ENCODE assay signal across 9 cellular contexts in genomic region chr2:96143231-96143847, GRCh38. TPM values are rescaled to one million over a fixed set of nuclear protein-coding genes. Genes with fewer than 3 reads are reported as not detected.
DNase-seq lines count a peak whose midpoint lies in the region; ATAC-seq and TF ChIP-seq lines count a peak whose summit lies in the region.
"Had no signal": no experiment of that assay in that cellular context is flagged by ENCODE, and none has a peak within 500 bp of the region (broad histone marks: within the 10 kb centered on the region; RNA-seq: fewer than 3 reads in every experiment).

No MANE protein-coding gene starts in this region.

- H3K36me3 ChIP-seq in GM23338 (ENCODE audit: insufficient read depth) (no peaks in the 10 kb centered on the region), MG63 (peaks cover 21% of the 10 kb centered on the region)
- H3K36me3 ChIP-seq: ascending aorta had no signal

- TF ChIP-seq CTCF in GM23338 (conservative IDR thresholded peaks at IDR 0.05; ENCODE audit: low read depth in 2 of 2), result no peak

- H3K27me3 ChIP-seq in GM23338 (ENCODE audit: insufficient read depth) (peaks cover 30% of the 10 kb centered on the region), MG63 (no peaks in the 10 kb centered on the region)
- H3K27me3 ChIP-seq: ascending aorta had no signal

- no peaks in the 10 kb centered on the region for H3K9me2 ChIP-seq in GM23338 (ENCODE audit: insufficient read depth)

- peaks cover 25% of the 10 kb centered on the region for H3K27me3 Mint-ChIP-seq in GM23338 (ENCODE audit: insufficient read depth, low read depth, poor library complexity)
- no peaks in the 10 kb centered on the region for H3K27me3 Mint-ChIP-seq in T-helper 17 cell
- H3K27me3 Mint-ChIP-seq in central memory CD8-positive, alpha-beta T cell, result no peaks in the 10 kb centered on the region
- H3K27me3 Mint-ChIP-seq in stimulated activated naive B cell treated with anti-CD40 and anti-IgM and Interleukin-4, amounts not matched to agents 10 μg/mL and 1 μg/mL and 100 μg/mL, for 72 hours, result no peaks in the 10 kb centered on the region

- H3K4me3 ChIP-seq in GM23338 (no peak overlapping the region), MG63 (no peak overlapping the region)

- H3K4me2 ChIP-seq in GM23338, result no peak overlapping the region

- no peaks in the 10 kb centered on the region for H4K20me1 ChIP-seq in GM23338 (replicated peaks; ENCODE audit: insufficient read depth)

- peaks cover 2% of the 10 kb centered on the region; the same call in 1 of the 3 replicates for H3K9me3 Mint-ChIP-seq in GM23338
- H3K9me3 Mint-ChIP-seq in central memory CD8-positive, alpha-beta T cell, result no peaks in the 10 kb centered on the region
- no peaks in the 10 kb centered on the region for H3K9me3 Mint-ChIP-seq in stimulated activated naive B cell treated with anti-CD40 and anti-IgM and Interleukin-4, amounts not matched to agents 10 μg/mL and 1 μg/mL and 100 μg/mL, for 72 hours

- H3K4me1 Mint-ChIP-seq in GM23338 (peaks cover 33% of the 10 kb centered on the region), T-helper 17 cell (peaks cover 50% of the 10 kb centered on the region)
- H3K4me1 Mint-ChIP-seq in central memory CD8-positive, alpha-beta T cell, result peaks cover 75% of the 10 kb centered on the region
- peaks cover 52 to 87% of the 10 kb centered on the region in 2 donors for H3K4me1 Mint-ChIP-seq in stimulated activated naive B cell treated with anti-CD40 and anti-IgM and Interleukin-4, amounts not matched to agents 10 μg/mL and 1 μg/mL and 100 μg/mL, for 72 hours

- DNase-seq in GM23338 (ENCODE audit: low spot score), result no peak
- DNase-seq in T-helper 17 cell, result peak in 2 of 3 donors; percentile 10 to 17
- no peak for DNase-seq in central memory CD8-positive, alpha-beta T cell (ENCODE audit: low spot score in 2 of 2)
- no peak for DNase-seq in stimulated activated naive B cell treated with anti-CD40 and anti-IgM and Interleukin-4, amounts not matched to agents 10 μg/mL and 1 μg/mL and 100 μg/mL, for 72 hours
- DNase-seq in MG63, result no peak

- H3K9me3 ChIP-seq in T-helper 17 cell (ENCODE audit: control insufficient read depth, low read length, poor library complexity, severe bottlenecking) (peaks cover 4% of the 10 kb centered on the region), MG63 (no peaks in the 10 kb centered on the region)
- H3K9me3 ChIP-seq: ascending aorta had no signal

- H3K27ac ChIP-seq in GM23338 (ENCODE audit: low read depth), result no peak overlapping the region
- H3K27ac ChIP-seq: ascending aorta had no signal

- ATAC-seq in GM23338 (no peak), T-helper 17 cell (no peak), HG03095 (IDR thresholded peaks at IDR 0.05; ENCODE audit: unreplicated experiment) (no peak), GM19395 (IDR thresholded peaks at IDR 0.05; ENCODE audit: unreplicated experiment) (no peak)
- no peak for ATAC-seq in central memory CD8-positive, alpha-beta T cell (replicated peaks; ENCODE audit: extremely low read depth, poor library complexity, severe bottlenecking)
- ATAC-seq in stimulated activated naive B cell treated with anti-CD40 and anti-IgM and Interleukin-4, amounts not matched to agents 10 μg/mL and 1 μg/mL and 100 μg/mL, for 72 hours (replicated peaks), result no peak

- H3K4me3 Mint-ChIP-seq in GM23338 (peak overlapping the region; percentile 88), T-helper 17 cell (peak overlapping the region; percentile 93)
- peak overlapping the region; percentile 96 for H3K4me3 Mint-ChIP-seq in central memory CD8-positive, alpha-beta T cell
- H3K4me3 Mint-ChIP-seq in stimulated activated naive B cell treated with anti-CD40 and anti-IgM and Interleukin-4, amounts not matched to agents 10 μg/mL and 1 μg/mL and 100 μg/mL, for 72 hours, result peak overlapping the region; percentile 97 to 98

- peaks cover 15% of the 10 kb centered on the region; the same call in 2 of the 3 replicates for H3K36me3 Mint-ChIP-seq in GM23338 (ENCODE audit: low read depth)
- no peaks in the 10 kb centered on the region for H3K36me3 Mint-ChIP-seq in T-helper 17 cell (ENCODE audit: low read depth)
- peaks cover 53% of the 10 kb centered on the region for H3K36me3 Mint-ChIP-seq in central memory CD8-positive, alpha-beta T cell (ENCODE audit: insufficient read depth)
- H3K36me3 Mint-ChIP-seq in stimulated activated naive B cell treated with anti-CD40 and anti-IgM and Interleukin-4, amounts not matched to agents 10 μg/mL and 1 μg/mL and 100 μg/mL, for 72 hours, result peaks cover 27 to 32% of the 10 kb centered on the region in 2 donors

- H3K27ac Mint-ChIP-seq in GM23338 (no peak overlapping the region), T-helper 17 cell (peak overlapping the region; percentile 100)
- peak overlapping the region; percentile 97 for H3K27ac Mint-ChIP-seq in central memory CD8-positive, alpha-beta T cell (ENCODE audit: low read depth)
- peak overlapping the region; percentile 96 for H3K27ac Mint-ChIP-seq in stimulated activated naive B cell treated with anti-CD40 and anti-IgM and Interleukin-4, amounts not matched to agents 10 μg/mL and 1 μg/mL and 100 μg/mL, for 72 hours

- peaks cover 4% of the 10 kb centered on the region; the same call in 1 of the 2 replicates for H3F3A ChIP-seq in GM23338 (replicated peaks; ENCODE audit: low read depth)

- H2AFZ ChIP-seq in GM23338, result no peak overlapping the region

- H3K79me2 ChIP-seq in GM23338 (replicated peaks; ENCODE audit: insufficient read depth), result no peaks in the 10 kb centered on the region

- H3K4me1 ChIP-seq in GM23338 (ENCODE audit: insufficient read depth), result peaks cover 26% of the 10 kb centered on the region

TF ChIP-seq in GM23338, 12 proteins besides CTCF, POLR2A, EP300 and RAD21:
- TF ChIP-seq NANOG (IDR thresholded peaks at IDR 0.05; ENCODE audit: borderline replicate concordance), result no peak
- no peak for TF ChIP-seq JUNB (IDR thresholded peaks at IDR 0.05; ENCODE audit: unreplicated experiment)
- TF ChIP-seq REST (IDR thresholded peaks at IDR 0.05; ENCODE audit: unreplicated experiment), result no peak
- TF ChIP-seq ETS1 (IDR thresholded peaks at IDR 0.05), result no peak
TF ChIP-seq in GM23338: peak in this region for 0.

RNA-seq across cellular contexts. Expression of gene DUSP2, which starts 1.9 kb away (rescaled TPM):
- total RNA-seq in GM23338 (2014; rRNA removed; shearing (Covaris generic)), result 10.5 and 13.0 TPM in 2 replicates
- 6.4 and 6.6 TPM in 2 replicates for polyA plus RNA-seq in GM23338 (2016; fragmentation: Nextera tagmentation; extraction: Ambion mirVana)
- total RNA-seq in T-helper 17 cell, result 100 to 1,000 TPM; 240 to 319 TPM
- total RNA-seq in MG63 (2014; rRNA removed; shearing (Covaris generic); ENCODE audit: low replicate concordance), result 4.9 and 8.7 TPM in 2 replicates

RNA-seq across cellular contexts. Expression of gene ASTL, which starts 5.0 kb away (rescaled TPM):
- 1.6 TPM in 1 of 2 replicates, not detected in the other for total RNA-seq in GM23338 (2014; rRNA removed; shearing (Covaris generic))
- polyA plus RNA-seq in GM23338 (2016; fragmentation: Nextera tagmentation; extraction: Ambion mirVana), result 0.23 TPM in 1 of 2 replicates, not detected in the other
- 1 to 10 TPM; 4.2 to 7.9 TPM for total RNA-seq in T-helper 17 cell
- total RNA-seq in MG63 (2014; rRNA removed; shearing (Covaris generic); ENCODE audit: low replicate concordance), result not detected in 2 replicates
- total RNA-seq: ascending aorta, fibroblast of villous mesenchyme had no signal

RNA-seq across cellular contexts. Expression of gene ADRA2B, which starts 27.0 kb away (rescaled TPM):
- 5.9 and 7.9 TPM in 2 replicates for total RNA-seq in GM23338 (2014; rRNA removed; shearing (Covaris generic))
- 1.5 and 1.7 TPM in 2 replicates for polyA plus RNA-seq in GM23338 (2016; fragmentation: Nextera tagmentation; extraction: Ambion mirVana)
- total RNA-seq in T-helper 17 cell, result 1 to 10 TPM in 1 of 2 donors, under 1 TPM in 1; 0.85 to 2.8 TPM
- total RNA-seq in MG63 (2014; rRNA removed; shearing (Covaris generic); ENCODE audit: low replicate concordance), result 0.03 TPM in 1 of 2 replicates, not detected in the other
- total RNA-seq: fibroblast of villous mesenchyme had no signal

Comparison
In these comparisons a context has a peak if more than half of its experiments do, and no peak if none do; other contexts are left out.
1. DNase-seq: peak in T-helper 17 cell (2 of 3); none in GM23338 (single experiment), central memory CD8-positive, alpha-beta T cell (0 of 2), stimulated activated naive B cell treated with anti-CD40 and anti-IgM and Interleukin-4, amounts not matched to agents 10 μg/mL and 1 μg/mL and 100 μg/mL, for 72 hours (single experiment) and MG63 (single experiment).
2. RNA of gene DUSP2, which starts 1.9 kb away (total RNA-seq): 240 to 319 TPM in T-helper 17 cell; 10.5 to 13.0 TPM in GM23338 and 4.9 to 8.7 TPM in MG63; every median in the first group is over 10 times any median in the second.
3. Peak in every context shown above with its lines, with median percentiles within 50 percentile points of each other: H3K4me3 Mint-ChIP-seq.